Comparison of ENCODE assay signal across 15 cellular contexts in genomic region chr9:135226369-135227050, GRCh38.
"Had no signal": no experiment of that assay in that cellular context is flagged by ENCODE, and none has a peak within 500 bp of the region (broad histone marks: within the 10 kb centered on the region; RNA-seq: fewer than 3 reads in every experiment).

No MANE protein-coding gene starts in this region.

- H3K79me2 ChIP-seq: hepatocyte had no signal

- FAIRE-seq: keratinocyte had no signal

- H3K27ac ChIP-seq: breast epithelium, dorsolateral prefrontal cortex, hepatocyte, ovary, tibial artery, vagina had no signal

- H3K9me3 ChIP-seq: breast epithelium, ovary, tibial artery, vagina had no signal

- H3K4me1 ChIP-seq: breast epithelium, tibial artery, vagina had no signal

- H3K27me3 ChIP-seq: hepatocyte, ovary, vagina had no signal

- DNase-seq: activated CD4-positive, alpha-beta T cell treated with anti-CD3 and anti-CD28 coated beads for 1 hour; activated CD4-positive, alpha-beta T cell treated with anti-CD3 and anti-CD28 coated beads, Interleukin-2, amount 50 U/mL, for 4 hours; activated naive CD4-positive, alpha-beta T cell treated with Interleukin-2 at 50 U/mL for 16 hours; anterior cingulate cortex; ovary; stimulated activated CD4-positive, alpha-beta T cell treated with anti-CD3 and anti-CD28 coated beads, Interleukin-15, amount 100 ng/mL, for 24 hours; stimulated activated CD4-positive, alpha-beta T cell treated with anti-CD3 and anti-CD28 coated beads, Interleukin-4, amount 100 ng/mL, for 1 hour; stimulated activated naive B cell treated with anti-CD40 and anti-IgM and Interleukin-4, amounts not matched to agents 10 μg/mL and 1 μg/mL and 100 μg/mL, for 72 hours; tibial artery had no signal

- H3K36me3 ChIP-seq: breast epithelium, ovary, tibial artery, vagina had no signal

- H2AFZ ChIP-seq: hepatocyte had no signal

- ATAC-seq: activated T-helper 17 cell treated with anti-CD3 and anti-CD28 coated beads, Interleukin-2, amount 50 U/mL, for 72 hours; stimulated activated naive B cell treated with anti-CD40 and anti-IgM and Interleukin-4, amounts not matched to agents 10 μg/mL and 1 μg/mL and 100 μg/mL, for 72 hours had no signal

- H3K4me2 ChIP-seq: hepatocyte had no signal

- H3K4me3 ChIP-seq: breast epithelium, dorsolateral prefrontal cortex, hepatocyte, ovary, tibial artery, vagina had no signal
